12 cellular contexts compared by ENCODE assay signal in genomic region chr1:243422362-243422761, GRCh38.
DNase-seq lines count a peak whose midpoint lies in the region; ATAC-seq and TF ChIP-seq lines count a peak whose summit lies in the region.
"Had no signal": no experiment of that assay in that cellular context is flagged by ENCODE, and none has a peak within 500 bp of the region (broad histone marks: within the 10 kb centered on the region; RNA-seq: fewer than 3 reads in every experiment).

No MANE protein-coding gene starts in this region.

- H3K27me3 Mint-ChIP-seq in activated naive CD8-positive, alpha-beta T cell treated with anti-CD3 and anti-CD28 coated beads, Interleukin-2, amount 10 ng/mL, durations not matched to agents 7 days and 5 days, result no peaks in the 10 kb centered on the region
- no peaks in the 10 kb centered on the region for H3K27me3 Mint-ChIP-seq in activated naive CD8-positive, alpha-beta T cell treated with anti-CD3 and anti-CD28 coated beads for 36 hours
- H3K27me3 Mint-ChIP-seq: stimulated activated memory B cell treated with anti-CD40 and anti-IgM and Interleukin-4, amounts not matched to agents 10 μg/mL and 1 μg/mL and 100 μg/mL, for 72 hours had no signal

- H3K9me3 ChIP-seq in MM.1S (replicated peaks; ENCODE audit: insufficient read depth, low read length), result no peaks in the 10 kb centered on the region
- H3K9me3 ChIP-seq: BE2C, MG63, upper lobe of right lung had no signal

- H3K27me3 ChIP-seq in MM.1S (replicated peaks; ENCODE audit: insufficient read depth, low read length) (no peaks in the 10 kb centered on the region), dorsolateral prefrontal cortex (no peaks in the 10 kb centered on the region)
- H3K27me3 ChIP-seq: BE2C, MG63, upper lobe of right lung had no signal

- no peaks in the 10 kb centered on the region for H4K20me1 ChIP-seq in MM.1S (ENCODE audit: insufficient read depth, low read length)

- peak overlapping the region; percentile 49 for H3K4me2 ChIP-seq in MM.1S (ENCODE audit: low read depth, low read length)

- H3K4me1 ChIP-seq in MM.1S (ENCODE audit: low read length), result peaks cover 12% of the 10 kb centered on the region
- H3K4me1 ChIP-seq: BE2C had no signal

- H3K27ac ChIP-seq in MM.1S (ENCODE audit: low read length), result peak overlapping the region; percentile 64; the same call in 1 of the 2 replicates
- peak overlapping the region in 31 of 59 donors; percentile 47 to 90 (median 78) for H3K27ac ChIP-seq in dorsolateral prefrontal cortex
- H3K27ac ChIP-seq: upper lobe of right lung had no signal

- no peak overlapping the region for H2AFZ ChIP-seq in MM.1S (ENCODE audit: low read length)

- TF ChIP-seq CTCF in MM.1S (IDR thresholded peaks at IDR 0.05; ENCODE audit: low read length) (no peak), dorsolateral prefrontal cortex (IDR thresholded peaks at IDR 0.05 in 54 of 56, conservative IDR thresholded peaks at IDR 0.05 in 2 of 56; ENCODE audit: low read depth in 1 of 56, partially characterized antibody in 56 of 56) (no peak)

- intact Hi-C loops in dorsolateral prefrontal cortex (cut with DNase I), result loop anchor here in 1 of 2 donors (5.0 kb wide), 1 partner anchor 50 kb away; no protein-coding TSS in a partner anchor

- peaks cover 24% of the 10 kb centered on the region for H3K4me1 Mint-ChIP-seq in activated naive CD8-positive, alpha-beta T cell treated with anti-CD3 and anti-CD28 coated beads, Interleukin-2, amount 10 ng/mL, durations not matched to agents 7 days and 5 days
- H3K4me1 Mint-ChIP-seq in activated naive CD8-positive, alpha-beta T cell treated with anti-CD3 and anti-CD28 coated beads for 36 hours, result peaks cover 21% of the 10 kb centered on the region

- peaks cover 12% of the 10 kb centered on the region; the same call in 1 of the 2 replicates for H3F3A ChIP-seq in MM.1S (ENCODE audit: insufficient read depth, low read length)

- POLR2A ChIA-PET in activated naive CD8-positive, alpha-beta T cell treated with anti-CD3 and anti-CD28 coated beads, Interleukin-2, amount 10 ng/mL, durations not matched to agents 7 days and 5 days (lab: Charles Lee), result no interaction called here

- H3K79me2 ChIP-seq in MM.1S (ENCODE audit: low read length), result no peaks in the 10 kb centered on the region

- H3K4me3 ChIP-seq in MM.1S (ENCODE audit: low read length) (peak overlapping the region; percentile 27; the same call in 1 of the 2 replicates), dorsolateral prefrontal cortex (peak overlapping the region in 16 of 59 donors; percentile 44 to 69 (median 64))
- H3K4me3 ChIP-seq: upper lobe of right lung had no signal

- DNase-seq in activated naive CD8-positive, alpha-beta T cell treated with anti-CD3 and anti-CD28 coated beads, Interleukin-2, amount 10 ng/mL, durations not matched to agents 7 days and 5 days, result no peak
- DNase-seq in activated naive CD8-positive, alpha-beta T cell treated with anti-CD3 and anti-CD28 coated beads for 36 hours, result no peak
- DNase-seq in MM.1S (no peak), dorsolateral prefrontal cortex (no peak), mucosa of gallbladder (ENCODE audit: low spot score) (no peak), MV-4-11 (lab: John Stamatoyannopoulos, UW) (no peak), globus pallidus (ENCODE audit: low spot score) (no peak)
- DNase-seq: upper lobe of right lung had no signal

- peaks cover 12% of the 10 kb centered on the region for H3K36me3 Mint-ChIP-seq in activated naive CD8-positive, alpha-beta T cell treated with anti-CD3 and anti-CD28 coated beads, Interleukin-2, amount 10 ng/mL, durations not matched to agents 7 days and 5 days
- H3K36me3 Mint-ChIP-seq in activated naive CD8-positive, alpha-beta T cell treated with anti-CD3 and anti-CD28 coated beads for 36 hours, result peaks cover 23% of the 10 kb centered on the region

- no peaks in the 10 kb centered on the region for H3K9me2 ChIP-seq in MM.1S (replicated peaks; ENCODE audit: insufficient read depth, low read length)

- ATAC-seq in activated naive CD8-positive, alpha-beta T cell treated with anti-CD3 and anti-CD28 coated beads, Interleukin-2, amount 10 ng/mL, durations not matched to agents 7 days and 5 days (ENCODE audit: low read depth), result no peak

- H3K27ac Mint-ChIP-seq in activated naive CD8-positive, alpha-beta T cell treated with anti-CD3 and anti-CD28 coated beads, Interleukin-2, amount 10 ng/mL, durations not matched to agents 7 days and 5 days, result peak overlapping the region; percentile 52
- H3K27ac Mint-ChIP-seq in activated naive CD8-positive, alpha-beta T cell treated with anti-CD3 and anti-CD28 coated beads for 36 hours, result no peak overlapping the region
- H3K27ac Mint-ChIP-seq: stimulated activated memory B cell treated with anti-CD40 and anti-IgM and Interleukin-4, amounts not matched to agents 10 μg/mL and 1 μg/mL and 100 μg/mL, for 72 hours had no signal

- no peaks in the 10 kb centered on the region for H3K9me3 Mint-ChIP-seq in activated naive CD8-positive, alpha-beta T cell treated with anti-CD3 and anti-CD28 coated beads, Interleukin-2, amount 10 ng/mL, durations not matched to agents 7 days and 5 days
- H3K9me3 Mint-ChIP-seq in activated naive CD8-positive, alpha-beta T cell treated with anti-CD3 and anti-CD28 coated beads for 36 hours, result no peaks in the 10 kb centered on the region
- H3K9me3 Mint-ChIP-seq: activated naive CD4-positive, alpha-beta T cell treated with anti-CD3 and anti-CD28 coated beads, Interleukin-2, amount 50 U/mL, for 72 hours; stimulated activated memory B cell treated with anti-CD40 and anti-IgM and Interleukin-4, amounts not matched to agents 10 μg/mL and 1 μg/mL and 100 μg/mL, for 72 hours had no signal

- H3K4me3 Mint-ChIP-seq in activated naive CD8-positive, alpha-beta T cell treated with anti-CD3 and anti-CD28 coated beads, Interleukin-2, amount 10 ng/mL, durations not matched to agents 7 days and 5 days, result peak overlapping the region; percentile 62
- H3K4me3 Mint-ChIP-seq in activated naive CD8-positive, alpha-beta T cell treated with anti-CD3 and anti-CD28 coated beads for 36 hours, result no peak overlapping the region
- H3K4me3 Mint-ChIP-seq: stimulated activated memory B cell treated with anti-CD40 and anti-IgM and Interleukin-4, amounts not matched to agents 10 μg/mL and 1 μg/mL and 100 μg/mL, for 72 hours had no signal

- no peaks in the 10 kb centered on the region for H3K36me3 ChIP-seq in MM.1S (replicated peaks; ENCODE audit: insufficient read depth, low read length)
- H3K36me3 ChIP-seq: BE2C had no signal

- no peak overlapping the region for H3K9ac ChIP-seq in MM.1S (ENCODE audit: low read length)
